In the genomic region with DNA sequence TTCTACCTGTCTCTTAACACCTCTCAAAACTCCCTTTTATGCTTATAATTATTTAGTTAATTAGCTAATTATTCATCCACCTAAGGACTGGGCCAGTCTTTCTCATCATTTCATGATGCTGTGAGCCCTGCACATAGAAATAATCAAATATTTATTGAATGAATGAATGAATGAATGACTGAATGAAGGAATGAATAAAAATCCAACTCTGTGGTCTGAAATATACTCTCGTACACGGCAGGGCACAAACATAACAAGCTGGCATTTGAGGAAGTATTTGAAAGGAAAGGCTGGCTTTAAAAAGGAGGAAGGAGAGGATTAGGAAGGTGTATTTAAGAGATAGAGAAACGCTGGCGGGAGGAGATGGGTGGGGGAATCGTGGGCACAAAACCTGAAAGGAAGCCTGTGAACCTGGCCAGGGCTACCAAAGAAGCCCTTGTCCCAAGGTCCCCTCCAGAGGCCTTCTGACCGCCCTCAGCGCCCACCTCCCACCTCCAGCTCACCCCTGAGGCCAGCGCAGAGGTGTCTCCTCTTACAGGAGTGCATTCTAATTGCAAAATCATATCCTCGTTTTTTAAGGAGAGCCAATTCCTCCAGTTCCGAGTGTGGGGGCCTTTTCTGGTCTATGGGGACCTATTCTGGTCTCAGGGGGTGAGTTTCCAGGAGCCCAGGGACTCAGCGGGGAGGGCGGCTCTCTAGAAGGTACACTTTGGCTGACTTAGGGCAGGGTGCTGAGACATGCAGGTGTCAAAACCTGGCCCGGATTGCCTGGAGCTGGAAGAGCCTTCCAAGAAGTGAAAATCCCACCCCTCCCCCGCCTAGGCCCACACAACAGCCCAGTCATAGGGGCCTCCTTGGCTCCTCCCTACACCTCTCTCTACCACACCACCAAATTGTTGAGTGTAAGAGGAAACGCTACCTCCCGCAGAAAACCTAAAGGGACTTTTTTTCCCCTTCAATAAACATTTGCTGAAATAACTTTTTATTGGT, we compare ENCODE assay signal across 8 cellular contexts. TPM values are rescaled to one million over a fixed set of nuclear protein-coding genes. Genes with fewer than 3 reads are reported as not detected.
A peak's percentile ranks its signal among the peaks of the same experiment; 100 is the strongest.
DNase-seq lines count a peak whose midpoint lies in the region; ATAC-seq and TF ChIP-seq lines count a peak whose summit lies in the region.

No MANE protein-coding gene starts in this region.

- peaks cover 20% of the 10 kb centered on the region for H3K4me1 Mint-ChIP-seq in GM23338

- H3F3A ChIP-seq in DOHH2 (ENCODE audit: control insufficient read depth, insufficient read depth) (no peaks in the 10 kb centered on the region), GM23338 (replicated peaks; ENCODE audit: low read depth) (no peaks in the 10 kb centered on the region), OCI-LY1 (ENCODE audit: insufficient read depth, low read length) (no peaks in the 10 kb centered on the region; the same call in 1 of the 2 replicates)

- no peak for TF ChIP-seq CTCF in DOHH2 (IDR thresholded peaks at IDR 0.05; ENCODE audit: low read depth, low read length, poor library complexity, severe bottlenecking)
- TF ChIP-seq CTCF in GM23338 (conservative IDR thresholded peaks at IDR 0.05; ENCODE audit: low read depth in 2 of 2) = no peak
- no peak for TF ChIP-seq CTCF in OCI-LY1 (IDR thresholded peaks at IDR 0.05; ENCODE audit: low read length)
- TF ChIP-seq CTCF in prostate gland (IDR thresholded peaks at IDR 0.05) = no peak

- H3K4me1 ChIP-seq in DOHH2 (ENCODE audit: control insufficient read depth, low read length) (peaks cover 10% of the 10 kb centered on the region), GM23338 (ENCODE audit: insufficient read depth) (peaks cover 20% of the 10 kb centered on the region), OCI-LY1 (ENCODE audit: insufficient read depth, low read length, severe bottlenecking) (peaks cover 13% of the 10 kb centered on the region), ectodermal cell (ENCODE audit: control insufficient read depth, insufficient read depth, low read length) (peaks cover 10% of the 10 kb centered on the region), prostate gland (replicated peaks) (no peaks in the 10 kb centered on the region)

- no peaks in the 10 kb centered on the region for H3K9me3 ChIP-seq in DOHH2 (ENCODE audit: control insufficient read depth, insufficient read depth, low read length)
- H3K9me3 ChIP-seq in OCI-LY1 (ENCODE audit: low read length) = 0 out of 2 replicates have a peak, but pooled peaks cover 3% of the 10 kb centered on the region
- no peaks in the 10 kb centered on the region for H3K9me3 ChIP-seq in ectodermal cell (ENCODE audit: control insufficient read depth, low read length)
- no peaks in the 10 kb centered on the region for H3K9me3 ChIP-seq in prostate gland

- H3K27me3 Mint-ChIP-seq in GM23338 (ENCODE audit: insufficient read depth, low read depth, poor library complexity) = peaks cover 2% of the 10 kb centered on the region

- intact Hi-C loops in prostate gland (cut with DNase I) = no loop called here

- peaks cover 3% of the 10 kb centered on the region; the same call in 2 of the 3 replicates for H3K36me3 Mint-ChIP-seq in GM23338 (ENCODE audit: low read depth)

- H3K27me3 ChIP-seq in DOHH2 (ENCODE audit: control insufficient read depth, low read length) (0 out of 2 replicates have a peak, but pooled peaks cover 2% of the 10 kb centered on the region), GM23338 (ENCODE audit: insufficient read depth) (no peaks in the 10 kb centered on the region), OCI-LY1 (ENCODE audit: insufficient read depth, low read length) (no peaks in the 10 kb centered on the region; the same call in 1 of the 2 replicates), ectodermal cell (ENCODE audit: control insufficient read depth, insufficient read depth, low read length, poor library complexity, severe bottlenecking) (no peaks in the 10 kb centered on the region), prostate gland (replicated peaks; ENCODE audit: insufficient read depth) (no peaks in the 10 kb centered on the region)

- H3K4me2 ChIP-seq in DOHH2 (ENCODE audit: low read length) (peak overlapping the region; percentile 45), GM23338 (peak overlapping the region; percentile 80), OCI-LY1 (ENCODE audit: low read length) (peak overlapping the region; percentile 41; the same call in 1 of the 2 replicates)

- H3K9me2 ChIP-seq in DOHH2 (replicated peaks; ENCODE audit: control insufficient read depth, low read length) (no peaks in the 10 kb centered on the region), GM23338 (ENCODE audit: insufficient read depth) (peaks cover 6% of the 10 kb centered on the region; the same call in 1 of the 2 replicates), OCI-LY1 (ENCODE audit: low read depth, low read length) (no peaks in the 10 kb centered on the region)

- H3K27ac ChIP-seq in DOHH2 (ENCODE audit: low read depth, low read length) (no peak overlapping the region), GM23338 (ENCODE audit: low read depth) (no peak overlapping the region), OCI-LY1 (ENCODE audit: low read depth, low read length, poor library complexity, severe bottlenecking) (no peak overlapping the region), ectodermal cell (ENCODE audit: insufficient read depth, low read depth, low read length, poor library complexity, severe bottlenecking) (no peak overlapping the region), prostate gland (no peak overlapping the region)

- DNase-seq in GM23338 (ENCODE audit: low spot score) = peak; percentile 97
- DNase-seq in prostate gland (ENCODE audit: low spot score) = peak; percentile 39
- no peak for DNase-seq in H4 (ENCODE audit: low spot score)
- DNase-seq in SHP77 (lab: John Stamatoyannopoulos, UW) = no peak

- H3K27ac Mint-ChIP-seq in GM23338 = no peak overlapping the region

- WGBS in ectodermal cell, 2 experiments = 13 to 15% methylated on average over 14 to 16 of the region's 16 CpGs
- 41% methylated on average over 16 of the region's 16 CpGs for WGBS in prostate gland

- H3K79me2 ChIP-seq in DOHH2 (ENCODE audit: control insufficient read depth, low read length) (no peaks in the 10 kb centered on the region), GM23338 (replicated peaks; ENCODE audit: insufficient read depth) (no peaks in the 10 kb centered on the region), OCI-LY1 (ENCODE audit: insufficient read depth, low read length) (no peaks in the 10 kb centered on the region)

- no peak overlapping the region for H3K9ac ChIP-seq in OCI-LY1 (ENCODE audit: low read length)

- H4K20me1 ChIP-seq in DOHH2 (ENCODE audit: control insufficient read depth, insufficient read depth, low read depth, low read length) = no peaks in the 10 kb centered on the region
- no peaks in the 10 kb centered on the region for H4K20me1 ChIP-seq in GM23338 (replicated peaks; ENCODE audit: insufficient read depth)
- H4K20me1 ChIP-seq in OCI-LY1 (ENCODE audit: insufficient read depth, low read length) = no peaks in the 10 kb centered on the region

- no peaks in the 10 kb centered on the region for H3K9me3 Mint-ChIP-seq in GM23338

- no peak for TF ChIP-seq POLR2A in prostate gland (IDR thresholded peaks at IDR 0.05)

- ATAC-seq in GM23338 (peak; percentile 98), GM21619 (IDR thresholded peaks at IDR 0.05; ENCODE audit: unreplicated experiment) (no peak)

- no peaks in the 10 kb centered on the region for H3K36me3 ChIP-seq in DOHH2 (ENCODE audit: control insufficient read depth, low read length)
- H3K36me3 ChIP-seq in GM23338 (ENCODE audit: insufficient read depth) = no peaks in the 10 kb centered on the region
- no peaks in the 10 kb centered on the region; the same call in 1 of the 2 replicates for H3K36me3 ChIP-seq in OCI-LY1 (ENCODE audit: insufficient read depth, low read length)
- H3K36me3 ChIP-seq in ectodermal cell (ENCODE audit: control insufficient read depth, insufficient read depth, low read length) = no peaks in the 10 kb centered on the region
- no peaks in the 10 kb centered on the region for H3K36me3 ChIP-seq in prostate gland

- H3K4me3 ChIP-seq in DOHH2 (ENCODE audit: low read length) (no peak overlapping the region), GM23338 (peak overlapping the region; percentile 54), OCI-LY1 (ENCODE audit: low read depth, low read length, poor library complexity, severe bottlenecking) (no peak overlapping the region), ectodermal cell (ENCODE audit: insufficient read depth, low read depth, low read length) (peak overlapping the region; percentile 16), prostate gland (no peak overlapping the region)

- H2AFZ ChIP-seq in GM23338 (peak overlapping the region; percentile 69), OCI-LY1 (ENCODE audit: low read length) (no peak overlapping the region)

- peak overlapping the region; percentile 64 for H3K4me3 Mint-ChIP-seq in GM23338

TF ChIP-seq in GM23338, 12 proteins besides CTCF, POLR2A, EP300 and RAD21 (continues in another document):
- TF ChIP-seq, protein P1, sequence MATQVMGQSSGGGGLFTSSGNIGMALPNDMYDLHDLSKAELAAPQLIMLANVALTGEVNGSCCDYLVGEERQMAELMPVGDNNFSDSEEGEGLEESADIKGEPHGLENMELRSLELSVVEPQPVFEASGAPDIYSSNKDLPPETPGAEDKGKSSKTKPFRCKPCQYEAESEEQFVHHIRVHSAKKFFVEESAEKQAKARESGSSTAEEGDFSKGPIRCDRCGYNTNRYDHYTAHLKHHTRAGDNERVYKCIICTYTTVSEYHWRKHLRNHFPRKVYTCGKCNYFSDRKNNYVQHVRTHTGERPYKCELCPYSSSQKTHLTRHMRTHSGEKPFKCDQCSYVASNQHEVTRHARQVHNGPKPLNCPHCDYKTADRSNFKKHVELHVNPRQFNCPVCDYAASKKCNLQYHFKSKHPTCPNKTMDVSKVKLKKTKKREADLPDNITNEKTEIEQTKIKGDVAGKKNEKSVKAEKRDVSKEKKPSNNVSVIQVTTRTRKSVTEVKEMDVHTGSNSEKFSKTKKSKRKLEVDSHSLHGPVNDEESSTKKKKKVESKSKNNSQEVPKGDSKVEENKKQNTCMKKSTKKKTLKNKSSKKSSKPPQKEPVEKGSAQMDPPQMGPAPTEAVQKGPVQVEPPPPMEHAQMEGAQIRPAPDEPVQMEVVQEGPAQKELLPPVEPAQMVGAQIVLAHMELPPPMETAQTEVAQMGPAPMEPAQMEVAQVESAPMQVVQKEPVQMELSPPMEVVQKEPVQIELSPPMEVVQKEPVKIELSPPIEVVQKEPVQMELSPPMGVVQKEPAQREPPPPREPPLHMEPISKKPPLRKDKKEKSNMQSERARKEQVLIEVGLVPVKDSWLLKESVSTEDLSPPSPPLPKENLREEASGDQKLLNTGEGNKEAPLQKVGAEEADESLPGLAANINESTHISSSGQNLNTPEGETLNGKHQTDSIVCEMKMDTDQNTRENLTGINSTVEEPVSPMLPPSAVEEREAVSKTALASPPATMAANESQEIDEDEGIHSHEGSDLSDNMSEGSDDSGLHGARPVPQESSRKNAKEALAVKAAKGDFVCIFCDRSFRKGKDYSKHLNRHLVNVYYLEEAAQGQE (IDR thresholded peaks at IDR 0.05; ENCODE audit: unreplicated experiment) = no peak

RNA-seq across cellular contexts. Expression of a gene that starts 8.7 kb away (rescaled TPM):
- 38.9 and 46.4 TPM in 2 replicates for total RNA-seq in GM23338 (2014; rRNA removed; shearing (Covaris generic))
- 12.5 and 13.3 TPM in 2 replicates for polyA plus RNA-seq in GM23338 (2016; fragmentation: Nextera tagmentation; extraction: Ambion mirVana)
- 13.6 TPM for polyA plus RNA-seq in ectodermal cell (2013, experiment 1 of 4)
- 15.3 TPM for polyA plus RNA-seq in ectodermal cell (2013, experiment 2 of 4)
- polyA plus RNA-seq in ectodermal cell (2013, experiment 3 of 4) = 12.4 TPM
- polyA plus RNA-seq in ectodermal cell (2013, experiment 4 of 4) = 14.4 TPM
- 10 to 100 TPM; 27.1 to 34.0 TPM for total RNA-seq in prostate gland
- 17.6 and 31.9 TPM in 2 replicates for total RNA-seq in H4 (2014; rRNA removed; shearing (Covaris generic))

Comparison
In these comparisons a context has a peak if more than half of its experiments do, and no peak if none do; other contexts are left out.
1. H3K4me3 ChIP-seq: peak in GM23338 (single experiment) and ectodermal cell (single experiment); none in DOHH2 (single experiment), OCI-LY1 (single experiment) and prostate gland (0 of 2).
2. DNase-seq: peak in GM23338 (single experiment) and prostate gland (single experiment); none in H4 (single experiment) and SHP77 (0 of 2).
3. Peak in every context shown above with its lines, with median percentiles within 50 percentile points of each other: H3K4me2 ChIP-seq.